Comparison of ENCODE assay signal across 26 cellular contexts in the genomic region with DNA sequence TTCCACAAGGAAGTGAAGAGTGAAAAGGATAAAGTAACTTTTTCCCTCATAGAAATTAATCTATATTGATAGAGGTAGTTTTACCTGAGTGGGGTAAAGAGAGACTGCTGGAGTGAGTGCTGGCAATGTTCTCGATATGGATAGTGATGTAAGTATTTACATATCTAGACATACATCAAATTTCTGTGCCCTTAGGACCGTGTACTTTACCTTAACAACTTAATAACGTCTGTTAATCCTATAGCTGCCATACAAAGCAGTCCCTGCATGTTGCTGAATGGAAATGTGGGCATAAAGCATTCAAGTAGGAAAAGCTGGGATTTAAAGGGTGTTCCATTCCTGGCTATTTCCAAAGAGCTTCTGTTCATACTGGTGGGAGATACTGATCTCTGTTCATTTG.
DNase-seq lines count a peak whose midpoint lies in the region; ATAC-seq and TF ChIP-seq lines count a peak whose summit lies in the region.
"Had no signal": no experiment of that assay in that cellular context is flagged by ENCODE, and none has a peak within 500 bp of the region (broad histone marks: within the 10 kb centered on the region; RNA-seq: fewer than 3 reads in every experiment).

No MANE protein-coding gene starts in this region.

- ATAC-seq in heart left ventricle, result no peak
- ATAC-seq in left colon, result peak; percentile 73
- no peak for ATAC-seq in gastrocnemius medialis
- no peak for ATAC-seq in GM19455 (IDR thresholded peaks at IDR 0.05; ENCODE audit: unreplicated experiment)
- ATAC-seq in HG03520 (IDR thresholded peaks at IDR 0.05; ENCODE audit: unreplicated experiment), result no peak
- ATAC-seq: activated CD8-positive, alpha-beta memory T cell treated with anti-CD3 and anti-CD28 coated beads, Interleukin-2, amount 10 ng/mL, durations not matched to agents 7 days and 5 days; CD8-positive, alpha-beta T cell; stimulated activated effector memory CD8-positive, alpha-beta T cell treated with anti-CD3 and anti-CD28 coated beads, Interleukin-12 subunit alpha, Interleukin-12 subunit beta, amount 100 ng/mL, for 72 hours had no signal

- H3K9me3 ChIP-seq in heart left ventricle (no peaks in the 10 kb centered on the region), gastrocnemius medialis (no peaks in the 10 kb centered on the region), vagina (no peaks in the 10 kb centered on the region)
- H3K9me3 ChIP-seq: MG63, prostate gland, spleen had no signal

- DNase-seq in heart left ventricle (no peak), cardiac septum (ENCODE audit: low spot score) (no peak), left colon (no peak), gastrocnemius medialis (no peak), vagina (ENCODE audit: extremely low spot score in 2 of 2) (no peak), amygdala (lab: John Stamatoyannopoulos, UW) (no peak)
- DNase-seq: activated CD4-positive, alpha-beta T cell treated with anti-CD3 and anti-CD28 coated beads for 48 hours; activated CD8-positive, alpha-beta memory T cell treated with anti-CD3 and anti-CD28 coated beads, Interleukin-2, amount 10 ng/mL, durations not matched to agents 7 days and 5 days; activated naive CD4-positive, alpha-beta T cell treated with anti-CD3 and anti-CD28 coated beads, Interleukin-2, amount 50 U/mL, for 16 hours; AML-193; caudate nucleus; CD8-positive, alpha-beta T cell; DMS 273 treated with DMSO at 0.1 percent for 48 hours; immature natural killer cell; KBM-7; MG63; NCI-H2029 treated with DMSO at 0.1 percent for 48 hours; NCI-H345; spleen; stimulated activated CD4-positive, alpha-beta T cell treated with anti-CD3 and anti-CD28 coated beads, Interleukin-2, amount 100 ng/mL, for 48 hours; T-helper 2 cell had no signal

- TF ChIP-seq POLR2A in heart left ventricle (IDR thresholded peaks at IDR 0.05) (no peak), gastrocnemius medialis (IDR thresholded peaks at IDR 0.05) (no peak), vagina (IDR thresholded peaks at IDR 0.05) (no peak)

- no peaks in the 10 kb centered on the region for H3K36me3 ChIP-seq in heart left ventricle
- H3K36me3 ChIP-seq in gastrocnemius medialis, result no peaks in the 10 kb centered on the region
- no peaks in the 10 kb centered on the region for H3K36me3 ChIP-seq in vagina
- H3K36me3 ChIP-seq: MG63, prostate gland, spleen had no signal

- in situ Hi-C loops in gastrocnemius medialis (cut with MboI; ENCODE audit: low sequenced_read_pairs in 4 of 4), result no loop called here

- H3K27ac ChIP-seq in heart left ventricle (peak overlapping the region; percentile 66 to 91 (median 83)), gastrocnemius medialis (peak overlapping the region; percentile 52 to 77 (median 62)), vagina (peak overlapping the region; percentile 4)
- H3K27ac ChIP-seq: RWPE1 had no signal

- TF ChIP-seq CTCF in heart left ventricle (IDR thresholded peaks at IDR 0.05), result no peak
- TF ChIP-seq CTCF in gastrocnemius medialis (IDR thresholded peaks at IDR 0.05 in 4 of 5, conservative IDR thresholded peaks at IDR 0.05 in 1 of 5), result no peak
- TF ChIP-seq CTCF in vagina (IDR thresholded peaks at IDR 0.05), result no peak

- H3K4me1 ChIP-seq in heart left ventricle (peaks cover 0 to 62% (median 33%) of the 10 kb centered on the region in 12 donors), gastrocnemius medialis (peaks cover 26 to 51% of the 10 kb centered on the region in 2 donors), vagina (peaks cover 20% of the 10 kb centered on the region)
- H3K4me1 ChIP-seq: prostate gland had no signal

- H3K27me3 ChIP-seq in heart left ventricle, result no peaks in the 10 kb centered on the region
- H3K27me3 ChIP-seq in gastrocnemius medialis, result no peaks in the 10 kb centered on the region
- no peaks in the 10 kb centered on the region for H3K27me3 ChIP-seq in vagina
- H3K27me3 ChIP-seq: MG63, spleen had no signal

- WGBS in heart left ventricle, 4 donors, result 60 to 72% (median 66%) methylated on average over 3 of the region's 3 CpGs

- H3K4me3 ChIP-seq in heart left ventricle (no peak overlapping the region), gastrocnemius medialis (no peak overlapping the region), vagina (no peak overlapping the region)
- H3K4me3 ChIP-seq: MG63, prostate gland, spleen had no signal

- intact Hi-C loops in heart left ventricle (cut with DNase I), result loop anchor here in 3 of 10 donors (5.0 kb wide), 4 partner anchors 42 to 183 kb away; a partner anchor contains a TSS
- intact Hi-C loops in cardiac septum (cut with DNase I), result loop anchor here (5.0 kb wide), 3 partner anchors 47 to 113 kb away; no protein-coding TSS in a partner anchor
- intact Hi-C loops in left colon (cut with DNase I, micrococcal nuclease), result no loop called here
- intact Hi-C loops in gastrocnemius medialis (cut with DNase I; ENCODE audit: low total_unique reads), result no loop called here
- intact Hi-C loops in vagina (cut with DNase I), result no loop called here

Comparison
In these comparisons a context has a peak if more than half of its experiments do, and no peak if none do; other contexts are left out.
1. H3K27ac ChIP-seq: peak in every context shown above with its lines; median percentile 83 in heart left ventricle; 62 in gastrocnemius medialis; 4 in vagina.